Comparison of ENCODE assay signal across 2 cellular contexts in the genomic region with DNA sequence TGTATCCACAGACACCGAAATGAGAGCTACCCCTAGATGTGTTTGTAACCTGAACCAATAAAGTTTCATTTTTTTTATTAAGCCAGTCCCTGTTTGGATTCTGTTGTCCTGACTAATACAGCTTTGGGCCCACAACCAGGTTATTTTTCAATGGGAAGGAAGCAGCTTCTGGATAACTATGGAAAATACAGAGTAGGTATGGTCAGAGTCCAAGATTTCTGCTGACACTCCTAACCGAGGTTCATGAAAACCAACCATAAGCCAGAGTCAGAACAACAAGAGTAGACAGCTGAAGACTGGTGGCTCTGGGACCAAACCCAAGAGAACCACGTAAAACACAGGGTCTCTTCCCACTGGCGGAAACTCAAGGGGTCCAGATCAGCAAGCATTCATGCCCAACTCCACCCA.
A peak's percentile ranks its signal among the peaks of the same experiment; 100 is the strongest.
TF ChIP-seq lines count a peak whose summit lies in the region.

No MANE protein-coding gene starts in this region.

TF ChIP-seq in IMR-90, 13 proteins besides CTCF, POLR2A, EP300 and RAD21:
- TF ChIP-seq NFE2L2 (IDR thresholded peaks at IDR 0.05; ENCODE audit: low read depth, low read length): no peak
- TF ChIP-seq MAZ (IDR thresholded peaks at IDR 0.05; ENCODE audit: borderline replicate concordance, low read depth, low read length): no peak
- no peak for TF ChIP-seq FOS (IDR thresholded peaks at IDR 0.05; ENCODE audit: low read depth, low read length)
- no peak for TF ChIP-seq CEBPB (IDR thresholded peaks at IDR 0.05; ENCODE audit: low read depth, low read length)
- TF ChIP-seq RCOR1 (IDR thresholded peaks at IDR 0.05; ENCODE audit: insufficient replicate concordance, low read length): no peak
- no peak for TF ChIP-seq SMC3 (IDR thresholded peaks at IDR 0.05; ENCODE audit: low read depth, low read length)
- TF ChIP-seq RFX5 (IDR thresholded peaks at IDR 0.05; ENCODE audit: low read depth, low read length): no peak
- TF ChIP-seq, protein P1, sequence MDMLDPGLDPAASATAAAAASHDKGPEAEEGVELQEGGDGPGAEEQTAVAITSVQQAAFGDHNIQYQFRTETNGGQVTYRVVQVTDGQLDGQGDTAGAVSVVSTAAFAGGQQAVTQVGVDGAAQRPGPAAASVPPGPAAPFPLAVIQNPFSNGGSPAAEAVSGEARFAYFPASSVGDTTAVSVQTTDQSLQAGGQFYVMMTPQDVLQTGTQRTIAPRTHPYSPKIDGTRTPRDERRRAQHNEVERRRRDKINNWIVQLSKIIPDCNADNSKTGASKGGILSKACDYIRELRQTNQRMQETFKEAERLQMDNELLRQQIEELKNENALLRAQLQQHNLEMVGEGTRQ (IDR thresholded peaks at IDR 0.05; ENCODE audit: low read depth, low read length): no peak
- TF ChIP-seq MXI1 (IDR thresholded peaks at IDR 0.05; ENCODE audit: borderline replicate concordance, low read depth, low read length): no peak
- TF ChIP-seq, protein P2, sequence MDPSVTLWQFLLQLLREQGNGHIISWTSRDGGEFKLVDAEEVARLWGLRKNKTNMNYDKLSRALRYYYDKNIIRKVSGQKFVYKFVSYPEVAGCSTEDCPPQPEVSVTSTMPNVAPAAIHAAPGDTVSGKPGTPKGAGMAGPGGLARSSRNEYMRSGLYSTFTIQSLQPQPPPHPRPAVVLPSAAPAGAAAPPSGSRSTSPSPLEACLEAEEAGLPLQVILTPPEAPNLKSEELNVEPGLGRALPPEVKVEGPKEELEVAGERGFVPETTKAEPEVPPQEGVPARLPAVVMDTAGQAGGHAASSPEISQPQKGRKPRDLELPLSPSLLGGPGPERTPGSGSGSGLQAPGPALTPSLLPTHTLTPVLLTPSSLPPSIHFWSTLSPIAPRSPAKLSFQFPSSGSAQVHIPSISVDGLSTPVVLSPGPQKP (IDR thresholded peaks at IDR 0.05; ENCODE audit: borderline replicate concordance, low read depth, low read length): no peak
- no peak for TF ChIP-seq CHD1 (IDR thresholded peaks at IDR 0.05; ENCODE audit: low read depth, low read length)
- TF ChIP-seq MAFK (IDR thresholded peaks at IDR 0.05; ENCODE audit: low read depth, low read length): no peak
- no peak for TF ChIP-seq BHLHE40 (IDR thresholded peaks at IDR 0.05; ENCODE audit: low read depth, low read length)

TF ChIP-seq in GM12878, 131 proteins besides CTCF, POLR2A, EP300 and RAD21:
- TF ChIP-seq CREM (IDR thresholded peaks at IDR 0.05; ENCODE audit: low read depth): no peak
- no peak for TF ChIP-seq NFXL1 (IDR thresholded peaks at IDR 0.05; ENCODE audit: borderline replicate concordance)
- TF ChIP-seq RCOR1 (conservative IDR thresholded peaks at IDR 0.05; ENCODE audit: low read depth, low read length): no peak
- TF ChIP-seq MEF2A (IDR thresholded peaks at IDR 0.05; ENCODE audit: insufficient read depth, low read depth, low read length): no peak
- TF ChIP-seq, protein P3, sequence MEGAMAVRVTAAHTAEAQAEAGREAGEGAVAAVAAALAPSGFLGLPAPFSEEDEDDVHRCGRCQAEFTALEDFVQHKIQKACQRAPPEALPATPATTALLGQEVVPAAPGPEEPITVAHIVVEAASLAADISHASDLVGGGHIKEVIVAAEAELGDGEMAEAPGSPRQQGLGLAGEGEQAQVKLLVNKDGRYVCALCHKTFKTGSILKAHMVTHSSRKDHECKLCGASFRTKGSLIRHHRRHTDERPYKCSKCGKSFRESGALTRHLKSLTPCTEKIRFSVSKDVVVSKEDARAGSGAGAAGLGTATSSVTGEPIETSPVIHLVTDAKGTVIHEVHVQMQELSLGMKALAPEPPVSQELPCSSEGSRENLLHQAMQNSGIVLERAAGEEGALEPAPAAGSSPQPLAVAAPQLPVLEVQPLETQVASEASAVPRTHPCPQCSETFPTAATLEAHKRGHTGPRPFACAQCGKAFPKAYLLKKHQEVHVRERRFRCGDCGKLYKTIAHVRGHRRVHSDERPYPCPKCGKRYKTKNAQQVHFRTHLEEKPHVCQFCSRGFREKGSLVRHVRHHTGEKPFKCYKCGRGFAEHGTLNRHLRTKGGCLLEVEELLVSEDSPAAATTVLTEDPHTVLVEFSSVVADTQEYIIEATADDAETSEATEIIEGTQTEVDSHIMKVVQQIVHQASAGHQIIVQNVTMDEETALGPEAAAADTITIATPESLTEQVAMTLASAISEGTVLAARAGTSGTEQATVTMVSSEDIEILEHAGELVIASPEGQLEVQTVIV (IDR thresholded peaks at IDR 0.05; ENCODE audit: borderline replicate concordance, partially characterized antibody): no peak
- TF ChIP-seq, protein P4, sequence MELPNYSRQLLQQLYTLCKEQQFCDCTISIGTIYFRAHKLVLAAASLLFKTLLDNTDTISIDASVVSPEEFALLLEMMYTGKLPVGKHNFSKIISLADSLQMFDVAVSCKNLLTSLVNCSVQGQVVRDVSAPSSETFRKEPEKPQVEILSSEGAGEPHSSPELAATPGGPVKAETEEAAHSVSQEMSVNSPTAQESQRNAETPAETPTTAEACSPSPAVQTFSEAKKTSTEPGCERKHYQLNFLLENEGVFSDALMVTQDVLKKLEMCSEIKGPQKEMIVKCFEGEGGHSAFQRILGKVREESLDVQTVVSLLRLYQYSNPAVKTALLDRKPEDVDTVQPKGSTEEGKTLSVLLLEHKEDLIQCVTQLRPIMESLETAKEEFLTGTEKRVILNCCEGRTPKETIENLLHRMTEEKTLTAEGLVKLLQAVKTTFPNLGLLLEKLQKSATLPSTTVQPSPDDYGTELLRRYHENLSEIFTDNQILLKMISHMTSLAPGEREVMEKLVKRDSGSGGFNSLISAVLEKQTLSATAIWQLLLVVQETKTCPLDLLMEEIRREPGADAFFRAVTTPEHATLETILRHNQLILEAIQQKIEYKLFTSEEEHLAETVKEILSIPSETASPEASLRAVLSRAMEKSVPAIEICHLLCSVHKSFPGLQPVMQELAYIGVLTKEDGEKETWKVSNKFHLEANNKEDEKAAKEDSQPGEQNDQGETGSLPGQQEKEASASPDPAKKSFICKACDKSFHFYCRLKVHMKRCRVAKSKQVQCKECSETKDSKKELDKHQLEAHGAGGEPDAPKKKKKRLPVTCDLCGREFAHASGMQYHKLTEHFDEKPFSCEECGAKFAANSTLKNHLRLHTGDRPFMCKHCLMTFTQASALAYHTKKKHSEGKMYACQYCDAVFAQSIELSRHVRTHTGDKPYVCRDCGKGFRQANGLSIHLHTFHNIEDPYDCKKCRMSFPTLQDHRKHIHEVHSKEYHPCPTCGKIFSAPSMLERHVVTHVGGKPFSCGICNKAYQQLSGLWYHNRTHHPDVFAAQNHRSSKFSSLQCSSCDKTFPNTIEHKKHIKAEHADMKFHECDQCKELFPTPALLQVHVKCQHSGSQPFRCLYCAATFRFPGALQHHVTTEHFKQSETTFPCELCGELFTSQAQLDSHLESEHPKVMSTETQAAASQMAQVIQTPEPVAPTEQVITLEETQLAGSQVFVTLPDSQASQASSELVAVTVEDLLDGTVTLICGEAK (IDR thresholded peaks at IDR 0.05; ENCODE audit: borderline replicate concordance): peak; percentile 57; the same call in 1 of the 2 replicates
